Comparison of ENCODE assay signal across 1 cellular context in the genomic region with DNA sequence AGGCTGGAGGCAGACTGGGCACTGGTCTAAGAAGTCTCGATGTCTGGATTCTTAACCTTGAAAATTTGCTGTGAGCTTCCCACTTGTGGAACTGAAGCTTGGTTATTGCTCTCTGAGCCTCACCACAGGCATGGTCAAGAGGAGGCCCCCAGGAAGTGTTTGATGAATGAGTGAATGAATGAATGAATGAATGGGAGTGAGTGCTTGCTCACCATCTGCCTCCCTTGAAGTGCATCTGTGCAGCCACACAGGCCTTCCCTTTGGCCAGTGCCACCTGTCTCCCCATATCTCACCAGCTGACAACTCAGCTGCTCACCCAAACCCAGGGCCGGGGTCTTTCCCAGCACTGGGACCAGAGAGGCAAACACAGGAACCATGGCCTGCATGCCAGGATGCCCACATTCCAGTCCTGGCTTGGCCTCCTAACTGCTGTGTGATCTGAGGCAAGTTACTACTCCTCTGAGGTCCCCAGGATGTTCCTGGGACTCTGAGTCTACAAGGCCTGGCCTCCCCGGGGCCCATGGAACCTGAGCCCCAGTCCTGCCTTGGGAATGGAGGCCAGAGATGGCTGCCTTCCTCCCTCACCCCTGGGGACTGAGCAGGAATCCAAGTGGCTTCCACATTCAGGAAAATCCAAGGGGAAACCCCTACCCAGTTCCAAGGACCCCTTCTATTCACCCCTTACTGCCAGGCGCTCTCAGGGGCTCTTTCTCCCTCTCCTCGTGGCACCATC.
TF ChIP-seq lines count a peak whose summit lies in the region.

No MANE protein-coding gene starts in this region.

TF ChIP-seq in WTC11, 78 proteins besides CTCF, POLR2A, EP300 and RAD21:
- TF ChIP-seq NR1H2 (CRISPR knock-in tag; IDR thresholded peaks at IDR 0.05) (no peak), SOX15 (CRISPR knock-in tag; IDR thresholded peaks at IDR 0.05) (no peak), PREB (CRISPR knock-in tag; IDR thresholded peaks at IDR 0.05; ENCODE audit: borderline replicate concordance) (no peak), MXD4 (CRISPR knock-in tag; IDR thresholded peaks at IDR 0.05; ENCODE audit: borderline replicate concordance) (no peak), NR2C2 (CRISPR knock-in tag; IDR thresholded peaks at IDR 0.05) (no peak), RORB (CRISPR knock-in tag; IDR thresholded peaks at IDR 0.05) (no peak), STAT6 (CRISPR knock-in tag; conservative IDR thresholded peaks at IDR 0.05; ENCODE audit: low read depth) (no peak), GRHL2 (CRISPR knock-in tag; IDR thresholded peaks at IDR 0.05; ENCODE audit: insufficient replicate concordance, severe bottlenecking) (no peak), TP53 (CRISPR knock-in tag; IDR thresholded peaks at IDR 0.05) (no peak), ZNF423 (CRISPR knock-in tag; IDR thresholded peaks at IDR 0.05) (no peak), ATF3 (CRISPR knock-in tag; conservative IDR thresholded peaks at IDR 0.05) (no peak), SMAD3 (CRISPR knock-in tag; IDR thresholded peaks at IDR 0.05; ENCODE audit: borderline replicate concordance) (no peak)
- TF ChIP-seq, protein P1, sequence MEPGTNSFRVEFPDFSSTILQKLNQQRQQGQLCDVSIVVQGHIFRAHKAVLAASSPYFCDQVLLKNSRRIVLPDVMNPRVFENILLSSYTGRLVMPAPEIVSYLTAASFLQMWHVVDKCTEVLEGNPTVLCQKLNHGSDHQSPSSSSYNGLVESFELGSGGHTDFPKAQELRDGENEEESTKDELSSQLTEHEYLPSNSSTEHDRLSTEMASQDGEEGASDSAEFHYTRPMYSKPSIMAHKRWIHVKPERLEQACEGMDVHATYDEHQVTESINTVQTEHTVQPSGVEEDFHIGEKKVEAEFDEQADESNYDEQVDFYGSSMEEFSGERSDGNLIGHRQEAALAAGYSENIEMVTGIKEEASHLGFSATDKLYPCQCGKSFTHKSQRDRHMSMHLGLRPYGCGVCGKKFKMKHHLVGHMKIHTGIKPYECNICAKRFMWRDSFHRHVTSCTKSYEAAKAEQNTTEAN (CRISPR knock-in tag; IDR thresholded peaks at IDR 0.05): no peak
- TF ChIP-seq, protein P2, sequence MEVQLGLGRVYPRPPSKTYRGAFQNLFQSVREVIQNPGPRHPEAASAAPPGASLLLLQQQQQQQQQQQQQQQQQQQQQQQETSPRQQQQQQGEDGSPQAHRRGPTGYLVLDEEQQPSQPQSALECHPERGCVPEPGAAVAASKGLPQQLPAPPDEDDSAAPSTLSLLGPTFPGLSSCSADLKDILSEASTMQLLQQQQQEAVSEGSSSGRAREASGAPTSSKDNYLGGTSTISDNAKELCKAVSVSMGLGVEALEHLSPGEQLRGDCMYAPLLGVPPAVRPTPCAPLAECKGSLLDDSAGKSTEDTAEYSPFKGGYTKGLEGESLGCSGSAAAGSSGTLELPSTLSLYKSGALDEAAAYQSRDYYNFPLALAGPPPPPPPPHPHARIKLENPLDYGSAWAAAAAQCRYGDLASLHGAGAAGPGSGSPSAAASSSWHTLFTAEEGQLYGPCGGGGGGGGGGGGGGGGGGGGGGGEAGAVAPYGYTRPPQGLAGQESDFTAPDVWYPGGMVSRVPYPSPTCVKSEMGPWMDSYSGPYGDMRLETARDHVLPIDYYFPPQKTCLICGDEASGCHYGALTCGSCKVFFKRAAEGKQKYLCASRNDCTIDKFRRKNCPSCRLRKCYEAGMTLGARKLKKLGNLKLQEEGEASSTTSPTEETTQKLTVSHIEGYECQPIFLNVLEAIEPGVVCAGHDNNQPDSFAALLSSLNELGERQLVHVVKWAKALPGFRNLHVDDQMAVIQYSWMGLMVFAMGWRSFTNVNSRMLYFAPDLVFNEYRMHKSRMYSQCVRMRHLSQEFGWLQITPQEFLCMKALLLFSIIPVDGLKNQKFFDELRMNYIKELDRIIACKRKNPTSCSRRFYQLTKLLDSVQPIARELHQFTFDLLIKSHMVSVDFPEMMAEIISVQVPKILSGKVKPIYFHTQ (CRISPR knock-in tag; IDR thresholded peaks at IDR 0.05): no peak
- TF ChIP-seq, protein P3, sequence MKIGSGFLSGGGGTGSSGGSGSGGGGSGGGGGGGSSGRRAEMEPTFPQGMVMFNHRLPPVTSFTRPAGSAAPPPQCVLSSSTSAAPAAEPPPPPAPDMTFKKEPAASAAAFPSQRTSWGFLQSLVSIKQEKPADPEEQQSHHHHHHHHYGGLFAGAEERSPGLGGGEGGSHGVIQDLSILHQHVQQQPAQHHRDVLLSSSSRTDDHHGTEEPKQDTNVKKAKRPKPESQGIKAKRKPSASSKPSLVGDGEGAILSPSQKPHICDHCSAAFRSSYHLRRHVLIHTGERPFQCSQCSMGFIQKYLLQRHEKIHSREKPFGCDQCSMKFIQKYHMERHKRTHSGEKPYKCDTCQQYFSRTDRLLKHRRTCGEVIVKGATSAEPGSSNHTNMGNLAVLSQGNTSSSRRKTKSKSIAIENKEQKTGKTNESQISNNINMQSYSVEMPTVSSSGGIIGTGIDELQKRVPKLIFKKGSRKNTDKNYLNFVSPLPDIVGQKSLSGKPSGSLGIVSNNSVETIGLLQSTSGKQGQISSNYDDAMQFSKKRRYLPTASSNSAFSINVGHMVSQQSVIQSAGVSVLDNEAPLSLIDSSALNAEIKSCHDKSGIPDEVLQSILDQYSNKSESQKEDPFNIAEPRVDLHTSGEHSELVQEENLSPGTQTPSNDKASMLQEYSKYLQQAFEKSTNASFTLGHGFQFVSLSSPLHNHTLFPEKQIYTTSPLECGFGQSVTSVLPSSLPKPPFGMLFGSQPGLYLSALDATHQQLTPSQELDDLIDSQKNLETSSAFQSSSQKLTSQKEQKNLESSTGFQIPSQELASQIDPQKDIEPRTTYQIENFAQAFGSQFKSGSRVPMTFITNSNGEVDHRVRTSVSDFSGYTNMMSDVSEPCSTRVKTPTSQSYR (CRISPR knock-in tag; IDR thresholded peaks at IDR 0.05): no peak
- TF ChIP-seq, protein P4, sequence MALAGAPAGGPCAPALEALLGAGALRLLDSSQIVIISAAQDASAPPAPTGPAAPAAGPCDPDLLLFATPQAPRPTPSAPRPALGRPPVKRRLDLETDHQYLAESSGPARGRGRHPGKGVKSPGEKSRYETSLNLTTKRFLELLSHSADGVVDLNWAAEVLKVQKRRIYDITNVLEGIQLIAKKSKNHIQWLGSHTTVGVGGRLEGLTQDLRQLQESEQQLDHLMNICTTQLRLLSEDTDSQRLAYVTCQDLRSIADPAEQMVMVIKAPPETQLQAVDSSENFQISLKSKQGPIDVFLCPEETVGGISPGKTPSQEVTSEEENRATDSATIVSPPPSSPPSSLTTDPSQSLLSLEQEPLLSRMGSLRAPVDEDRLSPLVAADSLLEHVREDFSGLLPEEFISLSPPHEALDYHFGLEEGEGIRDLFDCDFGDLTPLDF (CRISPR knock-in tag; IDR thresholded peaks at IDR 0.05): no peak
